Comparison of ENCODE assay signal across 1 cellular context in the genomic region with DNA sequence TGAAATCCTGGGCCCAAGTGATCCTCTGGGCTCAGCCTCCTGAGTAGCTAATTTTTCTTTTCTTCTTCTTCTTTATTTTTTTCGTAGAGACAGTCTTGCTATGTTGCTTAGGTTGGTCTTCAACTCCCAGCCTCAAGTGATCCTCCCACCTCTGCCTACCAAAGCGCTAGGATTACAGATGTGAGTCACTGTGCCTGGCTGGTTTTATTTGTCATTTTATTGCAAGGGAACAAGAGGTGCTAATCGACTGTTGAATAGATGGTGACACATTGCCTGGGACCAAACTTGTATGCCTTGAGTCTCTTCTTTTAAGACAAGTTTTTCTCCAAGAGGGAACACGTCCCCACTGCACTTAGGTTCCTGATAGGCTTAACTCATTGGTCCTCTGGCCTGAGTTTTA.
A peak's percentile ranks its signal among the peaks of the same experiment; 100 is the strongest.
TF ChIP-seq lines count a peak whose summit lies in the region.

No MANE protein-coding gene starts in this region.

TF ChIP-seq in HEK293, 187 proteins besides CTCF, POLR2A, EP300 and RAD21 (continued from another document and continues in another):
- TF ChIP-seq, protein P1, sequence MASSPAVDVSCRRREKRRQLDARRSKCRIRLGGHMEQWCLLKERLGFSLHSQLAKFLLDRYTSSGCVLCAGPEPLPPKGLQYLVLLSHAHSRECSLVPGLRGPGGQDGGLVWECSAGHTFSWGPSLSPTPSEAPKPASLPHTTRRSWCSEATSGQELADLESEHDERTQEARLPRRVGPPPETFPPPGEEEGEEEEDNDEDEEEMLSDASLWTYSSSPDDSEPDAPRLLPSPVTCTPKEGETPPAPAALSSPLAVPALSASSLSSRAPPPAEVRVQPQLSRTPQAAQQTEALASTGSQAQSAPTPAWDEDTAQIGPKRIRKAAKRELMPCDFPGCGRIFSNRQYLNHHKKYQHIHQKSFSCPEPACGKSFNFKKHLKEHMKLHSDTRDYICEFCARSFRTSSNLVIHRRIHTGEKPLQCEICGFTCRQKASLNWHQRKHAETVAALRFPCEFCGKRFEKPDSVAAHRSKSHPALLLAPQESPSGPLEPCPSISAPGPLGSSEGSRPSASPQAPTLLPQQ (tag by site-specific recombination; IDR thresholded peaks at IDR 0.05): 0 out of 2 replicates have a peak, but pooled peaks have one; percentile 19
- TF ChIP-seq PATZ1 (tag by site-specific recombination; IDR thresholded peaks at IDR 0.05) (no peak), ZNF473 (tag by site-specific recombination; IDR thresholded peaks at IDR 0.05) (no peak), ZNF560 (tag by site-specific recombination; IDR thresholded peaks at IDR 0.05; ENCODE audit: borderline replicate concordance) (no peak), HOXD13 (CRISPR knock-in tag; IDR thresholded peaks at IDR 0.05; ENCODE audit: borderline replicate concordance) (no peak), YY2 (tag by site-specific recombination; IDR thresholded peaks at IDR 0.05) (no peak), SALL2 (tag by site-specific recombination; IDR thresholded peaks at IDR 0.05; ENCODE audit: borderline replicate concordance) (no peak), ZFHX2 (tag by site-specific recombination; conservative IDR thresholded peaks at IDR 0.05) (peak; percentile 53), ZNF585B (tag by site-specific recombination; IDR thresholded peaks at IDR 0.05) (no peak), ZNF324 (tag by site-specific recombination; IDR thresholded peaks at IDR 0.05) (no peak), ZBTB6 (tag by site-specific recombination; IDR thresholded peaks at IDR 0.05) (no peak), ZNF121 (tag by site-specific recombination; IDR thresholded peaks at IDR 0.05) (no peak), ZNF214 (tag by site-specific recombination; IDR thresholded peaks at IDR 0.05; ENCODE audit: borderline replicate concordance) (no peak), ZBTB1 (tag by site-specific recombination; IDR thresholded peaks at IDR 0.05) (no peak), ZNF114 (tag by site-specific recombination; IDR thresholded peaks at IDR 0.05) (no peak), ZNF610 (tag by site-specific recombination; IDR thresholded peaks at IDR 0.05; ENCODE audit: borderline replicate concordance) (no peak), KLF9 (tag by site-specific recombination; IDR thresholded peaks at IDR 0.05; ENCODE audit: low read depth) (no peak), WT1 (tag by site-specific recombination; IDR thresholded peaks at IDR 0.05) (peak; percentile 68), MYNN (tag by site-specific recombination; IDR thresholded peaks at IDR 0.05; ENCODE audit: borderline replicate concordance) (no peak), ZNF184 (tag by site-specific recombination; IDR thresholded peaks at IDR 0.05) (peak; percentile 9; the same call in 1 of the 2 replicates), ZNF2 (tag by site-specific recombination; IDR thresholded peaks at IDR 0.05) (no peak), ZNF580 (tag by site-specific recombination; IDR thresholded peaks at IDR 0.05) (no peak), ZNF747 (tag by site-specific recombination; IDR thresholded peaks at IDR 0.05) (no peak), ZNF362 (tag by site-specific recombination; IDR thresholded peaks at IDR 0.05) (peak; percentile 69; the same call in 1 of the 2 replicates), MEIS1 (CRISPR knock-in tag; IDR thresholded peaks at IDR 0.05; ENCODE audit: borderline replicate concordance) (no peak), ZNF10 (tag by site-specific recombination; IDR thresholded peaks at IDR 0.05) (no peak), ZNF404 (tag by site-specific recombination; IDR thresholded peaks at IDR 0.05) (no peak), ZBTB10 (tag by site-specific recombination; IDR thresholded peaks at IDR 0.05) (no peak), ZFP41 (tag by site-specific recombination; IDR thresholded peaks at IDR 0.05; ENCODE audit: borderline replicate concordance) (no peak), ZNF302 (tag by site-specific recombination; IDR thresholded peaks at IDR 0.05; ENCODE audit: low read depth) (no peak), ZNF529 (tag by site-specific recombination; IDR thresholded peaks at IDR 0.05; ENCODE audit: insufficient replicate concordance) (no peak), PBX3 (CRISPR knock-in tag; IDR thresholded peaks at IDR 0.05) (no peak), REST (tag by site-specific recombination; IDR thresholded peaks at IDR 0.05) (no peak), ZNF223 (tag by site-specific recombination; IDR thresholded peaks at IDR 0.05) (no peak), ZNF558 (tag by site-specific recombination; IDR thresholded peaks at IDR 0.05) (0 out of 2 replicates have a peak, but pooled peaks have one; percentile 38), ZBTB17 (tag by site-specific recombination; IDR thresholded peaks at IDR 0.05) (peak; percentile 96), ZNF341 (tag by site-specific recombination; IDR thresholded peaks at IDR 0.05; ENCODE audit: low read depth) (no peak), ZNF248 (tag by site-specific recombination; IDR thresholded peaks at IDR 0.05) (no peak)
- TF ChIP-seq, protein P2, sequence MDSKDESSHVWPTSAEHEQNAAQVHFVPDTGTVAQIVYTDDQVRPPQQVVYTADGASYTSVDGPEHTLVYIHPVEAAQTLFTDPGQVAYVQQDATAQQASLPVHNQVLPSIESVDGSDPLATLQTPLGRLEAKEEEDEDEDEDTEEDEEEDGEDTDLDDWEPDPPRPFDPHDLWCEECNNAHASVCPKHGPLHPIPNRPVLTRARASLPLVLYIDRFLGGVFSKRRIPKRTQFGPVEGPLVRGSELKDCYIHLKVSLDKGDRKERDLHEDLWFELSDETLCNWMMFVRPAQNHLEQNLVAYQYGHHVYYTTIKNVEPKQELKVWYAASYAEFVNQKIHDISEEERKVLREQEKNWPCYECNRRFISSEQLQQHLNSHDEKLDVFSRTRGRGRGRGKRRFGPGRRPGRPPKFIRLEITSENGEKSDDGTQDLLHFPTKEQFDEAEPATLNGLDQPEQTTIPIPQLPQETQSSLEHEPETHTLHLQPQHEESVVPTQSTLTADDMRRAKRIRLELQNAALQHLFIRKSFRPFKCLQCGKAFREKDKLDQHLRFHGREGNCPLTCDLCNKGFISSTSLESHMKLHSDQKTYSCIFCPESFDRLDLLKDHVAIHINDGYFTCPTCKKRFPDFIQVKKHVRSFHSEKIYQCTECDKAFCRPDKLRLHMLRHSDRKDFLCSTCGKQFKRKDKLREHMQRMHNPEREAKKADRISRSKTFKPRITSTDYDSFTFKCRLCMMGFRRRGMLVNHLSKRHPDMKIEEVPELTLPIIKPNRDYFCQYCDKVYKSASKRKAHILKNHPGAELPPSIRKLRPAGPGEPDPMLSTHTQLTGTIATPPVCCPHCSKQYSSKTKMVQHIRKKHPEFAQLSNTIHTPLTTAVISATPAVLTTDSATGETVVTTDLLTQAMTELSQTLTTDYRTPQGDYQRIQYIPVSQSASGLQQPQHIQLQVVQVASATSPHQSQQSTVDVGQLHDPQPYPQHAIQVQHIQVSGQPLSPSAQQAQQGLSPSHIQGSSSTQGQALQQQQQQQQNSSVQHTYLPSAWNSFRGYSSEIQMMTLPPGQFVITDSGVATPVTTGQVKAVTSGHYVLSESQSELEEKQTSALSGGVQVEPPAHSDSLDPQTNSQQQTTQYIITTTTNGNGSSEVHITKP (tag by site-specific recombination; IDR thresholded peaks at IDR 0.05): no peak
- TF ChIP-seq, protein P3, sequence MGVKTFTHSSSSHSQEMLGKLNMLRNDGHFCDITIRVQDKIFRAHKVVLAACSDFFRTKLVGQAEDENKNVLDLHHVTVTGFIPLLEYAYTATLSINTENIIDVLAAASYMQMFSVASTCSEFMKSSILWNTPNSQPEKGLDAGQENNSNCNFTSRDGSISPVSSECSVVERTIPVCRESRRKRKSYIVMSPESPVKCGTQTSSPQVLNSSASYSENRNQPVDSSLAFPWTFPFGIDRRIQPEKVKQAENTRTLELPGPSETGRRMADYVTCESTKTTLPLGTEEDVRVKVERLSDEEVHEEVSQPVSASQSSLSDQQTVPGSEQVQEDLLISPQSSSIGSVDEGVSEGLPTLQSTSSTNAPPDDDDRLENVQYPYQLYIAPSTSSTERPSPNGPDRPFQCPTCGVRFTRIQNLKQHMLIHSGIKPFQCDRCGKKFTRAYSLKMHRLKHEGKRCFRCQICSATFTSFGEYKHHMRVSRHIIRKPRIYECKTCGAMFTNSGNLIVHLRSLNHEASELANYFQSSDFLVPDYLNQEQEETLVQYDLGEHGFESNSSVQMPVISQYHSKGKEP (tag by site-specific recombination; IDR thresholded peaks at IDR 0.05): peak; percentile 44; the same call in 1 of the 2 replicates
